1 cellular context compared by ENCODE assay signal in genomic region chr17:705863-706262, GRCh38.
TF ChIP-seq lines count a peak whose summit lies in the region.

No MANE protein-coding gene starts in this region.

TF ChIP-seq in GM12878, 131 proteins besides CTCF, POLR2A, EP300 and RAD21:
- TF ChIP-seq CUX1 (IDR thresholded peaks at IDR 0.05; ENCODE audit: insufficient replicate concordance, low read depth, low read length) (no peak), POU2F2 (IDR thresholded peaks at IDR 0.05; ENCODE audit: borderline replicate concordance, low read depth, low read length) (no peak), ZNF622 (IDR thresholded peaks at IDR 0.05) (no peak), PBX3 (IDR thresholded peaks at IDR 0.05; ENCODE audit: insufficient replicate concordance, low read depth, low read length) (no peak), NFXL1 (IDR thresholded peaks at IDR 0.05; ENCODE audit: borderline replicate concordance) (no peak), BCLAF1 (IDR thresholded peaks at IDR 0.05) (no peak), HDAC6 (IDR thresholded peaks at IDR 0.05; ENCODE audit: unreplicated experiment) (no peak), BMI1 (IDR thresholded peaks at IDR 0.05; ENCODE audit: borderline replicate concordance) (no peak), PAX5 (IDR thresholded peaks at IDR 0.05; ENCODE audit: borderline replicate concordance, low read depth, low read length) (no peak), ZNF384 (IDR thresholded peaks at IDR 0.05; ENCODE audit: borderline replicate concordance, low read depth, low read length) (no peak), WRNIP1 (IDR thresholded peaks at IDR 0.05; ENCODE audit: borderline replicate concordance, low read depth, low read length) (no peak), CBFB (IDR thresholded peaks at IDR 0.05; ENCODE audit: low read depth) (no peak), E2F4 (IDR thresholded peaks at IDR 0.05; ENCODE audit: low read depth, low read length) (no peak), GABPA (IDR thresholded peaks at IDR 0.05; ENCODE audit: low read depth) (no peak)
TF ChIP-seq in GM12878: peak in this region for 0.
